Comparison of ENCODE assay signal across 26 cellular contexts in genomic region chr10:77805676-77806075, GRCh38.
DNase-seq lines count a peak whose midpoint lies in the region; ATAC-seq, FAIRE-seq and TF ChIP-seq lines count a peak whose summit lies in the region.
"Had no signal": no experiment of that assay in that cellular context is flagged by ENCODE, and none has a peak within 500 bp of the region (broad histone marks: within the 10 kb centered on the region; RNA-seq: fewer than 3 reads in every experiment).

No MANE protein-coding gene starts in this region.

- TF ChIP-seq CTCF in CD14-positive monocyte (IDR thresholded peaks at IDR 0.05) (no peak), kidney (IDR thresholded peaks at IDR 0.05; ENCODE audit: borderline replicate concordance, extremely low read depth, insufficient read depth) (no peak), progenitor cell of endocrine pancreas (IDR thresholded peaks at IDR 0.05; ENCODE audit: unreplicated experiment) (no peak)

- H3K4me2 ChIP-seq in neuronal stem cell (ENCODE audit: insufficient read depth, low read length, poor library complexity, severe bottlenecking) = no peak overlapping the region
- H3K4me2 ChIP-seq: A549; BLaER1 treated with 17β-estradiol and CSF1 and Interleukin-3, amounts not matched to agents 10 nM and 100 nM had no signal

- no peak overlapping the region for H3K4ac ChIP-seq in neuronal stem cell (ENCODE audit: low read length)

- H3K36me3 Mint-ChIP-seq in CD14-positive monocyte (no peaks in the 10 kb centered on the region), progenitor cell of endocrine pancreas (ENCODE audit: insufficient read depth) (peaks cover 22% of the 10 kb centered on the region)
- H3K36me3 Mint-ChIP-seq in stimulated activated naive B cell treated with anti-CD40 and anti-IgM and Interleukin-4, amounts not matched to agents 10 μg/mL and 1 μg/mL and 100 μg/mL, for 72 hours = no peaks in the 10 kb centered on the region
- H3K36me3 Mint-ChIP-seq: CD4-positive, alpha-beta memory T cell; CD4-positive, CD25-positive, alpha-beta regulatory T cell had no signal

- no peak overlapping the region for H2AK5ac ChIP-seq in neuronal stem cell (ENCODE audit: low read depth, low read length)

- H3K14ac ChIP-seq in neuronal stem cell (ENCODE audit: low read length) = no peak overlapping the region

- DNase-seq in CD14-positive monocyte (ENCODE audit: low spot score) = peak; percentile 32
- peak; percentile 41 for DNase-seq in kidney
- DNase-seq in neuronal stem cell (ENCODE audit: low spot score) = no peak
- DNase-seq in progenitor cell of endocrine pancreas (ENCODE audit: low spot score, unreplicated experiment) = no peak
- DNase-seq in DMS79 treated with DMSO at 0.1 percent for 48 hours (lab: John Stamatoyannopoulos, UW) = no peak
- no peak for DNase-seq in activated CD8-positive, alpha-beta memory T cell treated with anti-CD3 and anti-CD28 coated beads, Interleukin-2, amount 50 U/mL, for 4 hours
- DNase-seq in stimulated activated naive B cell treated with anti-CD40 and anti-IgM and Interleukin-4, amounts not matched to agents 10 μg/mL and 1 μg/mL and 100 μg/mL, for 72 hours = no peak
- DNase-seq: AML-193; CD4-positive, alpha-beta memory T cell; CD4-positive, CD25-positive, alpha-beta regulatory T cell; CD8-positive, alpha-beta memory T cell; COR-L47; DMS 273 treated with DMSO at 0.1 percent for 48 hours; DMS153; DMS53; DMS79; GDM1 had no signal

- H3K9me3 Mint-ChIP-seq in CD14-positive monocyte (no peaks in the 10 kb centered on the region), progenitor cell of endocrine pancreas (ENCODE audit: low read depth) (no peaks in the 10 kb centered on the region)
- H3K9me3 Mint-ChIP-seq in stimulated activated naive B cell treated with anti-CD40 and anti-IgM and Interleukin-4, amounts not matched to agents 10 μg/mL and 1 μg/mL and 100 μg/mL, for 72 hours = no peaks in the 10 kb centered on the region
- H3K9me3 Mint-ChIP-seq: CD4-positive, alpha-beta memory T cell; CD4-positive, CD25-positive, alpha-beta regulatory T cell; CD8-positive, alpha-beta memory T cell had no signal

- H2BK15ac ChIP-seq in neuronal stem cell (ENCODE audit: low read length) = no peak overlapping the region

- peaks cover 0 to 5% (median 2%) of the 10 kb centered on the region in 3 donors for H3K27me3 Mint-ChIP-seq in CD14-positive monocyte (ENCODE audit: low read depth in 3 of 3)
- H3K27me3 Mint-ChIP-seq in progenitor cell of endocrine pancreas = no peaks in the 10 kb centered on the region
- H3K27me3 Mint-ChIP-seq in stimulated activated naive B cell treated with anti-CD40 and anti-IgM and Interleukin-4, amounts not matched to agents 10 μg/mL and 1 μg/mL and 100 μg/mL, for 72 hours = no peaks in the 10 kb centered on the region
- H3K27me3 Mint-ChIP-seq: B cell; CD4-positive, alpha-beta memory T cell; CD4-positive, CD25-positive, alpha-beta regulatory T cell; CD8-positive, alpha-beta memory T cell had no signal

- H3K9me3 ChIP-seq in kidney (ENCODE audit: control insufficient read depth in 1 of 2, low read length in 2 of 2) = no peaks in the 10 kb centered on the region
- no peaks in the 10 kb centered on the region for H3K9me3 ChIP-seq in neuronal stem cell (replicated peaks in 1 of 2; ENCODE audit: control insufficient read depth in 2 of 2, insufficient read depth in 1 of 2, low read depth in 1 of 2, low read length in 2 of 2)
- H3K9me3 ChIP-seq: A549; BLaER1 treated with 17β-estradiol and CSF1 and Interleukin-3, amounts not matched to agents 10 nM and 100 nM had no signal

- no peaks in the 10 kb centered on the region for H3K4me1 Mint-ChIP-seq in CD14-positive monocyte
- no peaks in the 10 kb centered on the region for H3K4me1 Mint-ChIP-seq in progenitor cell of endocrine pancreas (ENCODE audit: low read depth)
- no peaks in the 10 kb centered on the region for H3K4me1 Mint-ChIP-seq in stimulated activated naive B cell treated with anti-CD40 and anti-IgM and Interleukin-4, amounts not matched to agents 10 μg/mL and 1 μg/mL and 100 μg/mL, for 72 hours
- H3K4me1 Mint-ChIP-seq: B cell had no signal

- no peak for ATAC-seq in stimulated activated naive B cell treated with anti-CD40 and anti-IgM and Interleukin-4, amounts not matched to agents 10 μg/mL and 1 μg/mL and 100 μg/mL, for 72 hours (replicated peaks)
- no peak for ATAC-seq in HG02852 (IDR thresholded peaks at IDR 0.05; ENCODE audit: unreplicated experiment)
- ATAC-seq: A549, GM12878 had no signal

- no peak overlapping the region for H4K91ac ChIP-seq in neuronal stem cell (ENCODE audit: low read depth, low read length, poor library complexity)

- H2BK12ac ChIP-seq in neuronal stem cell (ENCODE audit: low read length) = no peak overlapping the region

- peak overlapping the region; percentile 25 for H3K23ac ChIP-seq in neuronal stem cell (ENCODE audit: low read depth, low read length, poor library complexity)

- no CpG with 5 or more reads among the region's 14 CpGs for WGBS in neuronal stem cell (ENCODE audit: extremely low coverage in 2 of 2, insufficient read length in 2 of 2, insufficient replicate concordance in 1 of 2), 2 donors

- intact Hi-C loops in CD14-positive monocyte (cut with micrococcal nuclease) (no loop called here), kidney (cut with DNase I) (no loop called here)

- no peak overlapping the region for H2BK5ac ChIP-seq in neuronal stem cell (ENCODE audit: low read length)

- H3K79me1 ChIP-seq in neuronal stem cell (ENCODE audit: low read depth, low read length) = peaks cover 4% of the 10 kb centered on the region

- no peak for FAIRE-seq in kidney (lab: Jason Lieb, UNC)
- FAIRE-seq: A549, GM12878, GM12892, GM18507 had no signal

- H4K8ac ChIP-seq in neuronal stem cell (ENCODE audit: low read depth, low read length) = no peak overlapping the region

- H3K4me1 ChIP-seq in kidney (ENCODE audit: control insufficient read depth in 1 of 2, insufficient read depth in 1 of 2, low read depth in 1 of 2, low read length in 2 of 2) (no peaks in the 10 kb centered on the region), neuronal stem cell (ENCODE audit: control insufficient read depth in 2 of 2, insufficient read depth in 1 of 2, low read depth in 1 of 2, low read length in 2 of 2) (peaks cover 0 to 8% of the 10 kb centered on the region in 2 donors)
- H3K4me1 ChIP-seq: A549 had no signal

- H3K27ac ChIP-seq in kidney (ENCODE audit: low read depth in 2 of 2, low read length in 2 of 2) = no peak overlapping the region
- no peak overlapping the region for H3K27ac ChIP-seq in neuronal stem cell (replicated peaks; ENCODE audit: low read length)
- H3K27ac ChIP-seq: 22Rv1; A549; BLaER1 treated with 17β-estradiol and CSF1 and Interleukin-3, amounts not matched to agents 10 nM and 100 nM; C4-2B had no signal

- H3K18ac ChIP-seq in neuronal stem cell (ENCODE audit: low read length) = peak overlapping the region; percentile 9

- H2BK120ac ChIP-seq in neuronal stem cell (ENCODE audit: low read depth, low read length) = no peak overlapping the region

- H3K9ac ChIP-seq in kidney (ENCODE audit: low read length in 2 of 2) (no peak overlapping the region), neuronal stem cell (ENCODE audit: low read depth, low read length, poor library complexity) (no peak overlapping the region)
- H3K9ac ChIP-seq: BLaER1 treated with 17β-estradiol and CSF1 and Interleukin-3, amounts not matched to agents 10 nM and 100 nM had no signal

- no peaks in the 10 kb centered on the region for H3K27me3 ChIP-seq in neuronal stem cell (ENCODE audit: control insufficient read depth in 3 of 3, insufficient read depth in 3 of 3, low read depth in 1 of 3, low read length in 3 of 3)
- H3K27me3 ChIP-seq: BLaER1 treated with 17β-estradiol and CSF1 and Interleukin-3, amounts not matched to agents 10 nM and 100 nM had no signal

- H3K4me3 Mint-ChIP-seq in CD14-positive monocyte (no peak overlapping the region), progenitor cell of endocrine pancreas (ENCODE audit: low read depth) (no peak overlapping the region)
- H3K4me3 Mint-ChIP-seq in stimulated activated naive B cell treated with anti-CD40 and anti-IgM and Interleukin-4, amounts not matched to agents 10 μg/mL and 1 μg/mL and 100 μg/mL, for 72 hours = no peak overlapping the region
- H3K4me3 Mint-ChIP-seq: B cell; CD4-positive, alpha-beta memory T cell; CD4-positive, CD25-positive, alpha-beta regulatory T cell; CD8-positive, alpha-beta memory T cell had no signal

- H3K27ac Mint-ChIP-seq in CD14-positive monocyte = no peak overlapping the region
- peak overlapping the region; percentile 79 for H3K27ac Mint-ChIP-seq in progenitor cell of endocrine pancreas
- H3K27ac Mint-ChIP-seq in stimulated activated naive B cell treated with anti-CD40 and anti-IgM and Interleukin-4, amounts not matched to agents 10 μg/mL and 1 μg/mL and 100 μg/mL, for 72 hours = no peak overlapping the region
- H3K27ac Mint-ChIP-seq: B cell; CD4-positive, CD25-positive, alpha-beta regulatory T cell had no signal

- H3K36me3 ChIP-seq in kidney (ENCODE audit: control insufficient read depth in 1 of 2, insufficient read depth in 2 of 2, low read length in 2 of 2) = peaks cover 45 to 53% of the 10 kb centered on the region in 2 donors
- H3K36me3 ChIP-seq in neuronal stem cell (replicated peaks in 1 of 2; ENCODE audit: control insufficient read depth in 2 of 2, insufficient read depth in 2 of 2, low read length in 2 of 2) = peaks cover 48 to 96% of the 10 kb centered on the region in 2 donors

- H3K4me3 ChIP-seq in kidney (ENCODE audit: low read length in 2 of 2) (no peak overlapping the region), neuronal stem cell (ENCODE audit: low read length in 2 of 2) (no peak overlapping the region)
- H3K4me3 ChIP-seq: A549; BLaER1 treated with 17β-estradiol and CSF1 and Interleukin-3, amounts not matched to agents 10 nM and 100 nM; GM12878 had no signal

- H2AFZ ChIP-seq in neuronal stem cell (ENCODE audit: low read length) = no peak overlapping the region

Comparison
In these comparisons a context has a peak if more than half of its experiments do, and no peak if none do; other contexts are left out.
1. DNase-seq: peak in CD14-positive monocyte (single experiment) and kidney (single experiment); none in neuronal stem cell (single experiment), progenitor cell of endocrine pancreas (single experiment), DMS79 treated with DMSO at 0.1 percent for 48 hours (single experiment), activated CD8-positive, alpha-beta memory T cell treated with anti-CD3 and anti-CD28 coated beads, Interleukin-2, amount 50 U/mL, for 4 hours (single experiment) and stimulated activated naive B cell treated with anti-CD40 and anti-IgM and Interleukin-4, amounts not matched to agents 10 μg/mL and 1 μg/mL and 100 μg/mL, for 72 hours (single experiment).